In the genomic region with DNA sequence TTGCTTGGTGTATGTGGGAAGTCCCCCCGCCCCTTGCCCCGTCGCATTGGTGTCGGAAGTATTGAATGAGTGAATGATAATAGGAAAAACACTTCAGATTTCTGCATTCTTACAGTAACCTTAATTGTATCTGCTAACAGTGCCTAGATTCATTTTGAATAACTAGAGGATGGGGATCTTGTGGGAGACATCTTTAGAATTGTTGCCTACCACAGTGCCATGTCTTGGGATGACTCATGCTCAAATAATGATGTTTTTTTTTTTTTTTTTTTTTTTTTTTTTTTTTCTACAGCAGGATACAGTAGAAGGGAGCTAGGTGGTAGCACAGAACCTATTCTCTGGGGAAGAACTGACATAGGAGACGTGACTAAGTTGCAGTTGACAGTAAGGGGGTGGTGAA, we compare ENCODE assay signal across 1 cellular context.
TF ChIP-seq lines count a peak whose summit lies in the region.

No MANE protein-coding gene starts in this region.

TF ChIP-seq in GM23338, 12 proteins besides CTCF, POLR2A, EP300 and RAD21:
- TF ChIP-seq, protein P1, sequence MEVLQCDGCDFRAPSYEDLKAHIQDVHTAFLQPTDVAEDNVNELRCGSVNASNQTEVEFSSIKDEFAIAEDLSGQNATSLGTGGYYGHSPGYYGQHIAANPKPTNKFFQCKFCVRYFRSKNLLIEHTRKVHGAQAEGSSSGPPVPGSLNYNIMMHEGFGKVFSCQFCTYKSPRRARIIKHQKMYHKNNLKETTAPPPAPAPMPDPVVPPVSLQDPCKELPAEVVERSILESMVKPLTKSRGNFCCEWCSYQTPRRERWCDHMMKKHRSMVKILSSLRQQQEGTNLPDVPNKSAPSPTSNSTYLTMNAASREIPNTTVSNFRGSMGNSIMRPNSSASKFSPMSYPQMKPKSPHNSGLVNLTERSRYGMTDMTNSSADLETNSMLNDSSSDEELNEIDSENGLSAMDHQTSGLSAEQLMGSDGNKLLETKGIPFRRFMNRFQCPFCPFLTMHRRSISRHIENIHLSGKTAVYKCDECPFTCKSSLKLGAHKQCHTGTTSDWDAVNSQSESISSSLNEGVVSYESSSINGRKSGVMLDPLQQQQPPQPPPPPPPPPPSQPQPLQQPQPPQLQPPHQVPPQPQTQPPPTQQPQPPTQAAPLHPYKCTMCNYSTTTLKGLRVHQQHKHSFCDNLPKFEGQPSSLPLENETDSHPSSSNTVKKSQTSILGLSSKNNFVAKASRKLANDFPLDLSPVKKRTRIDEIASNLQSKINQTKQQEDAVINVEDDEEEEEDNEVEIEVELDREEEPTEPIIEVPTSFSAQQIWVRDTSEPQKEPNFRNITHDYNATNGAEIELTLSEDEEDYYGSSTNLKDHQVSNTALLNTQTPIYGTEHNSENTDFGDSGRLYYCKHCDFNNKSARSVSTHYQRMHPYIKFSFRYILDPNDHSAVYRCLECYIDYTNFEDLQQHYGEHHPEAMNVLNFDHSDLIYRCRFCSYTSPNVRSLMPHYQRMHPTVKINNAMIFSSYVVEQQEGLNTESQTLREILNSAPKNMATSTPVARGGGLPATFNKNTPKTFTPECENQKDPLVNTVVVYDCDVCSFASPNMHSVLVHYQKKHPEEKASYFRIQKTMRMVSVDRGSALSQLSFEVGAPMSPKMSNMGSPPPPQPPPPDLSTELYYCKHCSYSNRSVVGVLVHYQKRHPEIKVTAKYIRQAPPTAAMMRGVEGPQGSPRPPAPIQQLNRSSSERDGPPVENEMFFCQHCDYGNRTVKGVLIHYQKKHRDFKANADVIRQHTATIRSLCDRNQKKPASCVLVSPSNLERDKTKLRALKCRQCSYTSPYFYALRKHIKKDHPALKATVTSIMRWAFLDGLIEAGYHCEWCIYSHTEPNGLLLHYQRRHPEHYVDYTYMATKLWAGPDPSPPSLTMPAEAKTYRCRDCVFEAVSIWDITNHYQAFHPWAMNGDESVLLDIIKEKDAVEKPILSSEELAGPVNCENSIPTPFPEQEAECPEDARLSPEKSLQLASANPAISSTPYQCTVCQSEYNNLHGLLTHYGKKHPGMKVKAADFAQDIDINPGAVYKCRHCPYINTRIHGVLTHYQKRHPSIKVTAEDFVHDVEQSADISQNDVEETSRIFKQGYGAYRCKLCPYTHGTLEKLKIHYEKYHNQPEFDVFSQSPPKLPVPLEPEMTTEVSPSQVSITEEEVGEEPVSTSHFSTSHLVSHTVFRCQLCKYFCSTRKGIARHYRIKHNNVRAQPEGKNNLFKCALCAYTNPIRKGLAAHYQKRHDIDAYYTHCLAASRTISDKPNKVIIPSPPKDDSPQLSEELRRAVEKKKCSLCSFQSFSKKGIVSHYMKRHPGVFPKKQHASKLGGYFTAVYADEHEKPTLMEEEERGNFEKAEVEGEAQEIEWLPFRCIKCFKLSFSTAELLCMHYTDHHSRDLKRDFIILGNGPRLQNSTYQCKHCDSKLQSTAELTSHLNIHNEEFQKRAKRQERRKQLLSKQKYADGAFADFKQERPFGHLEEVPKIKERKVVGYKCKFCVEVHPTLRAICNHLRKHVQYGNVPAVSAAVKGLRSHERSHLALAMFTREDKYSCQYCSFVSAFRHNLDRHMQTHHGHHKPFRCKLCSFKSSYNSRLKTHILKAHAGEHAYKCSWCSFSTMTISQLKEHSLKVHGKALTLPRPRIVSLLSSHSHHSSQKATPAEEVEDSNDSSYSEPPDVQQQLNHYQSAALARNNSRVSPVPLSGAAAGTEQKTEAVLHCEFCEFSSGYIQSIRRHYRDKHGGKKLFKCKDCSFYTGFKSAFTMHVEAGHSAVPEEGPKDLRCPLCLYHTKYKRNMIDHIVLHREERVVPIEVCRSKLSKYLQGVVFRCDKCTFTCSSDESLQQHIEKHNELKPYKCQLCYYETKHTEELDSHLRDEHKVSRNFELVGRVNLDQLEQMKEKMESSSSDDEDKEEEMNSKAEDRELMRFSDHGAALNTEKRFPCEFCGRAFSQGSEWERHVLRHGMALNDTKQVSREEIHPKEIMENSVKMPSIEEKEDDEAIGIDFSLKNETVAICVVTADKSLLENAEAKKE (CRISPR knock-in tag; IDR thresholded peaks at IDR 0.05) = no peak
- TF ChIP-seq ZNF114 (CRISPR knock-in tag; IDR thresholded peaks at IDR 0.05) (no peak), NANOG (IDR thresholded peaks at IDR 0.05; ENCODE audit: borderline replicate concordance) (no peak), CREB1 (CRISPR knock-in tag; IDR thresholded peaks at IDR 0.05; ENCODE audit: low read depth) (no peak), EZH2phosphoT487 (IDR thresholded peaks at IDR 0.05; ENCODE audit: unreplicated experiment) (no peak), JUNB (IDR thresholded peaks at IDR 0.05; ENCODE audit: unreplicated experiment) (no peak), EZH2 (IDR thresholded peaks at IDR 0.05; ENCODE audit: low read depth, unreplicated experiment) (no peak), ZNF331 (CRISPR knock-in tag; IDR thresholded peaks at IDR 0.05; ENCODE audit: low read depth) (no peak), POLR2AphosphoS5 (IDR thresholded peaks at IDR 0.05; ENCODE audit: low read depth) (no peak), STAT1 (IDR thresholded peaks at IDR 0.05; ENCODE audit: unreplicated experiment) (no peak)
- TF ChIP-seq, protein P2, sequence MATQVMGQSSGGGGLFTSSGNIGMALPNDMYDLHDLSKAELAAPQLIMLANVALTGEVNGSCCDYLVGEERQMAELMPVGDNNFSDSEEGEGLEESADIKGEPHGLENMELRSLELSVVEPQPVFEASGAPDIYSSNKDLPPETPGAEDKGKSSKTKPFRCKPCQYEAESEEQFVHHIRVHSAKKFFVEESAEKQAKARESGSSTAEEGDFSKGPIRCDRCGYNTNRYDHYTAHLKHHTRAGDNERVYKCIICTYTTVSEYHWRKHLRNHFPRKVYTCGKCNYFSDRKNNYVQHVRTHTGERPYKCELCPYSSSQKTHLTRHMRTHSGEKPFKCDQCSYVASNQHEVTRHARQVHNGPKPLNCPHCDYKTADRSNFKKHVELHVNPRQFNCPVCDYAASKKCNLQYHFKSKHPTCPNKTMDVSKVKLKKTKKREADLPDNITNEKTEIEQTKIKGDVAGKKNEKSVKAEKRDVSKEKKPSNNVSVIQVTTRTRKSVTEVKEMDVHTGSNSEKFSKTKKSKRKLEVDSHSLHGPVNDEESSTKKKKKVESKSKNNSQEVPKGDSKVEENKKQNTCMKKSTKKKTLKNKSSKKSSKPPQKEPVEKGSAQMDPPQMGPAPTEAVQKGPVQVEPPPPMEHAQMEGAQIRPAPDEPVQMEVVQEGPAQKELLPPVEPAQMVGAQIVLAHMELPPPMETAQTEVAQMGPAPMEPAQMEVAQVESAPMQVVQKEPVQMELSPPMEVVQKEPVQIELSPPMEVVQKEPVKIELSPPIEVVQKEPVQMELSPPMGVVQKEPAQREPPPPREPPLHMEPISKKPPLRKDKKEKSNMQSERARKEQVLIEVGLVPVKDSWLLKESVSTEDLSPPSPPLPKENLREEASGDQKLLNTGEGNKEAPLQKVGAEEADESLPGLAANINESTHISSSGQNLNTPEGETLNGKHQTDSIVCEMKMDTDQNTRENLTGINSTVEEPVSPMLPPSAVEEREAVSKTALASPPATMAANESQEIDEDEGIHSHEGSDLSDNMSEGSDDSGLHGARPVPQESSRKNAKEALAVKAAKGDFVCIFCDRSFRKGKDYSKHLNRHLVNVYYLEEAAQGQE (IDR thresholded peaks at IDR 0.05; ENCODE audit: unreplicated experiment) = no peak
- TF ChIP-seq, protein P3, sequence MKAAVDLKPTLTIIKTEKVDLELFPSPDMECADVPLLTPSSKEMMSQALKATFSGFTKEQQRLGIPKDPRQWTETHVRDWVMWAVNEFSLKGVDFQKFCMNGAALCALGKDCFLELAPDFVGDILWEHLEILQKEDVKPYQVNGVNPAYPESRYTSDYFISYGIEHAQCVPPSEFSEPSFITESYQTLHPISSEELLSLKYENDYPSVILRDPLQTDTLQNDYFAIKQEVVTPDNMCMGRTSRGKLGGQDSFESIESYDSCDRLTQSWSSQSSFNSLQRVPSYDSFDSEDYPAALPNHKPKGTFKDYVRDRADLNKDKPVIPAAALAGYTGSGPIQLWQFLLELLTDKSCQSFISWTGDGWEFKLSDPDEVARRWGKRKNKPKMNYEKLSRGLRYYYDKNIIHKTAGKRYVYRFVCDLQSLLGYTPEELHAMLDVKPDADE (IDR thresholded peaks at IDR 0.05) = no peak
